Comparison of ENCODE assay signal across 39 cellular contexts in genomic region chr11:15534266-15534665, GRCh38.
"Had no signal": no experiment of that assay in that cellular context is flagged by ENCODE, and none has a peak within 500 bp of the region (broad histone marks: within the 10 kb centered on the region; RNA-seq: fewer than 3 reads in every experiment).

No MANE protein-coding gene starts in this region.

- H3K27me3 ChIP-seq: adrenal gland, ascending aorta, body of pancreas, brain microvascular endothelial cell, breast epithelium, cardiac muscle cell had no signal

- H3K4me1 ChIP-seq: adrenal gland, ascending aorta, body of pancreas, breast epithelium had no signal

- ATAC-seq: activated naive CD4-positive, alpha-beta T cell treated with anti-CD3 and anti-CD28 coated beads, Interleukin-2, amount 50 U/mL, for 72 hours; activated naive CD8-positive, alpha-beta T cell treated with anti-CD3 and anti-CD28 coated beads, Interleukin-2, amount 50 U/mL, for 24 hours; activated T-cell treated with anti-CD3 and anti-CD28 coated beads, Interleukin-2, amount 50 U/mL, for 4 hours; activated T-cell treated with anti-CD3 and anti-CD28 coated beads, Interleukin-2, amount 50 U/mL, for 72 hours; activated T-helper 17 cell treated with anti-CD3 and anti-CD28 coated beads, Interleukin-2, amount 50 U/mL, for 72 hours; body of pancreas had no signal

- H3K27me3 Mint-ChIP-seq: activated naive CD4-positive, alpha-beta T cell treated with anti-CD3 and anti-CD28 coated beads, Interleukin-2, amount 10 ng/mL, durations not matched to agents 7 days and 5 days; activated naive CD4-positive, alpha-beta T cell treated with anti-CD3 and anti-CD28 coated beads, Interleukin-2, amount 50 U/mL, for 24 hours; activated naive CD8-positive, alpha-beta T cell; activated naive CD8-positive, alpha-beta T cell treated with anti-CD3 and anti-CD28 coated beads for 36 hours; activated naive CD8-positive, alpha-beta T cell treated with anti-CD3 and anti-CD28 coated beads, Interleukin-2, amount 50 U/mL, for 24 hours; activated T-helper 17 cell treated with anti-CD3 and anti-CD28 coated beads, Interleukin-2, amount 50 U/mL, for 72 hours; central memory CD8-positive, alpha-beta T cell had no signal

- H3K27ac ChIP-seq: adrenal gland, ascending aorta, body of pancreas, brain microvascular endothelial cell, breast epithelium, cardiac muscle cell had no signal

- H3K4me3 ChIP-seq: adrenal gland, ascending aorta, body of pancreas, breast epithelium, cardiac muscle cell had no signal

- H3K36me3 ChIP-seq: adrenal gland, ascending aorta, brain microvascular endothelial cell, breast epithelium, cardiac muscle cell had no signal

- H3K4me1 Mint-ChIP-seq: activated naive CD4-positive, alpha-beta T cell treated with anti-CD3 and anti-CD28 coated beads, Interleukin-2, amount 10 ng/mL, durations not matched to agents 7 days and 5 days; activated naive CD4-positive, alpha-beta T cell treated with anti-CD3 and anti-CD28 coated beads, Interleukin-2, amount 50 U/mL, for 24 hours; activated naive CD8-positive, alpha-beta T cell treated with anti-CD3 and anti-CD28 coated beads for 36 hours; activated naive CD8-positive, alpha-beta T cell treated with anti-CD3 and anti-CD28 coated beads, Interleukin-2, amount 10 ng/mL, durations not matched to agents 7 days and 5 days; activated naive CD8-positive, alpha-beta T cell treated with anti-CD3 and anti-CD28 coated beads, Interleukin-2, amount 50 U/mL, for 24 hours; activated T-helper 17 cell treated with anti-CD3 and anti-CD28 coated beads, Interleukin-2, amount 50 U/mL, for 72 hours; central memory CD8-positive, alpha-beta T cell had no signal

- FAIRE-seq: astrocyte, bronchial epithelial cell, colon had no signal

- H3K36me3 Mint-ChIP-seq: activated naive CD4-positive, alpha-beta T cell treated with anti-CD3 and anti-CD28 coated beads, Interleukin-2, amount 10 ng/mL, durations not matched to agents 7 days and 5 days; activated naive CD4-positive, alpha-beta T cell treated with anti-CD3 and anti-CD28 coated beads, Interleukin-2, amount 50 U/mL, for 24 hours; activated naive CD4-positive, alpha-beta T cell treated with anti-CD3 and anti-CD28 coated beads, Interleukin-2, amount 50 U/mL, for 72 hours; activated naive CD8-positive, alpha-beta T cell; activated naive CD8-positive, alpha-beta T cell treated with anti-CD3 and anti-CD28 coated beads for 36 hours; activated naive CD8-positive, alpha-beta T cell treated with anti-CD3 and anti-CD28 coated beads, Interleukin-2, amount 10 ng/mL, durations not matched to agents 7 days and 5 days; brain had no signal

- H3K27ac Mint-ChIP-seq: activated naive CD4-positive, alpha-beta T cell treated with anti-CD3 and anti-CD28 coated beads for 36 hours; activated naive CD4-positive, alpha-beta T cell treated with anti-CD3 and anti-CD28 coated beads, Interleukin-2, amount 10 ng/mL, durations not matched to agents 7 days and 5 days; activated naive CD4-positive, alpha-beta T cell treated with anti-CD3 and anti-CD28 coated beads, Interleukin-2, amount 50 U/mL, for 24 hours; activated naive CD4-positive, alpha-beta T cell treated with anti-CD3 and anti-CD28 coated beads, Interleukin-2, amount 50 U/mL, for 72 hours; activated naive CD8-positive, alpha-beta T cell; activated naive CD8-positive, alpha-beta T cell treated with anti-CD3 and anti-CD28 coated beads for 36 hours; activated naive CD8-positive, alpha-beta T cell treated with anti-CD3 and anti-CD28 coated beads, Interleukin-2, amount 10 ng/mL, durations not matched to agents 7 days and 5 days; activated naive CD8-positive, alpha-beta T cell treated with anti-CD3 and anti-CD28 coated beads, Interleukin-2, amount 50 U/mL, for 24 hours; activated T-cell treated with anti-CD3 and anti-CD28 coated beads, Interleukin-2, amount 50 U/mL, for 72 hours; activated T-helper 1 cell treated with anti-CD3 and anti-CD28 coated beads, Interleukin-12 subunit alpha, Interleukin-12 subunit beta, Interleukin-2, Interleukin-4 antibody, amounts not matched to agents 30 ng/mL and 10 ng/mL and 1 ng/mL, durations not matched to agents 14 hours and 24 hours and 36 hours; activated T-helper 17 cell treated with anti-CD3 and anti-CD28 coated beads, Interleukin-2, amount 50 U/mL, for 72 hours; activated T-helper 2 cell treated with anti-CD3 and anti-CD28 coated beads, Interferon-gamma antibody, Interleukin-2, Interleukin-4, amounts not matched to agents 10 μg/mL and 5 μg/mL and 100 μg/mL, durations not matched to agents 14 hours and 24 hours and 36 hours; brain had no signal

- H3K4me3 Mint-ChIP-seq: activated naive CD4-positive, alpha-beta T cell treated with anti-CD3 and anti-CD28 coated beads for 36 hours; activated naive CD4-positive, alpha-beta T cell treated with anti-CD3 and anti-CD28 coated beads, Interleukin-2, amount 10 ng/mL, durations not matched to agents 7 days and 5 days; activated naive CD4-positive, alpha-beta T cell treated with anti-CD3 and anti-CD28 coated beads, Interleukin-2, amount 50 U/mL, for 24 hours; activated naive CD8-positive, alpha-beta T cell; activated naive CD8-positive, alpha-beta T cell treated with anti-CD3 and anti-CD28 coated beads for 36 hours; activated naive CD8-positive, alpha-beta T cell treated with anti-CD3 and anti-CD28 coated beads, Interleukin-2, amount 10 ng/mL, durations not matched to agents 7 days and 5 days; activated naive CD8-positive, alpha-beta T cell treated with anti-CD3 and anti-CD28 coated beads, Interleukin-2, amount 50 U/mL, for 24 hours; activated T-cell treated with anti-CD3 and anti-CD28 coated beads, Interleukin-2, amount 50 U/mL, for 4 hours; activated T-cell treated with anti-CD3 and anti-CD28 coated beads, Interleukin-2, amount 50 U/mL, for 72 hours; activated T-helper 1 cell treated with anti-CD3 and anti-CD28 coated beads, Interleukin-12 subunit alpha, Interleukin-12 subunit beta, Interleukin-2, Interleukin-4 antibody, amounts not matched to agents 30 ng/mL and 10 ng/mL and 1 ng/mL, durations not matched to agents 14 hours and 24 hours and 36 hours; activated T-helper 17 cell treated with anti-CD3 and anti-CD28 coated beads, Interleukin-2, amount 50 U/mL, for 72 hours; brain; central memory CD8-positive, alpha-beta T cell had no signal

- H3K9me3 Mint-ChIP-seq: activated naive CD4-positive, alpha-beta T cell treated with anti-CD3 and anti-CD28 coated beads, Interleukin-2, amount 10 ng/mL, durations not matched to agents 7 days and 5 days; activated naive CD8-positive, alpha-beta T cell treated with anti-CD3 and anti-CD28 coated beads, Interleukin-2, amount 10 ng/mL, durations not matched to agents 7 days and 5 days; activated T-helper 1 cell treated with anti-CD3 and anti-CD28 coated beads, Interleukin-12 subunit alpha, Interleukin-12 subunit beta, Interleukin-2, Interleukin-4 antibody, amounts not matched to agents 30 ng/mL and 10 ng/mL and 1 ng/mL, durations not matched to agents 14 hours and 24 hours and 36 hours; activated T-helper 17 cell treated with anti-CD3 and anti-CD28 coated beads, Interleukin-2, amount 50 U/mL, for 72 hours; activated T-helper 2 cell treated with anti-CD3 and anti-CD28 coated beads, Interferon-gamma antibody, Interleukin-2, Interleukin-4, amounts not matched to agents 10 μg/mL and 5 μg/mL and 100 μg/mL, durations not matched to agents 14 hours and 24 hours and 36 hours had no signal

- DNase-seq: activated effector memory CD4-positive, alpha-beta T cell treated with anti-CD3 and anti-CD28 coated beads, Interleukin-2, amount 50 U/mL, for 16 hours; activated effector memory CD4-positive, alpha-beta T cell treated with Interleukin-2 at 50 U/mL for 16 hours; activated gamma-delta T cell; activated gamma-delta T cell treated with Interleukin-2 at 50 U/mL for 16 hours; activated naive CD4-positive, alpha-beta T cell; activated naive CD4-positive, alpha-beta T cell treated with anti-CD3 and anti-CD28 coated beads for 36 hours; activated naive CD4-positive, alpha-beta T cell treated with anti-CD3 and anti-CD28 coated beads, Interleukin-2, amount 10 ng/mL, durations not matched to agents 7 days and 5 days; activated naive CD4-positive, alpha-beta T cell treated with anti-CD3 and anti-CD28 coated beads, Interleukin-2, amount 50 U/mL, for 16 hours; activated naive CD4-positive, alpha-beta T cell treated with Interleukin-2 at 50 U/mL for 16 hours; activated naive CD8-positive, alpha-beta T cell treated with anti-CD3 and anti-CD28 coated beads for 36 hours; activated naive CD8-positive, alpha-beta T cell treated with anti-CD3 and anti-CD28 coated beads, Interleukin-2, amount 10 ng/mL, durations not matched to agents 7 days and 5 days; activated naive CD8-positive, alpha-beta T cell treated with anti-CD3 and anti-CD28 coated beads, Interleukin-2, amount 50 U/mL, for 24 hours; activated T-cell treated with anti-CD3 and anti-CD28 coated beads, Interleukin-2, amount 50 U/mL, for 4 hours; activated T-cell treated with anti-CD3 and anti-CD28 coated beads, Interleukin-2, amount 50 U/mL, for 48 hours; activated T-cell treated with anti-CD3 and anti-CD28 coated beads, Interleukin-2, amount 50 U/mL, for 72 hours; adrenal gland; amniotic stem cell; amygdala; anterior cingulate cortex; aorta; body of pancreas; brain microvascular endothelial cell; caudate nucleus; central memory CD4-positive, alpha-beta T cell; cerebellar nuclear complex had no signal

- H3K9me3 ChIP-seq: body of pancreas, breast epithelium had no signal
